Comparison of ENCODE assay signal across 27 cellular contexts in genomic region chr10:96691761-96692160, GRCh38. TPM values are rescaled to one million over a fixed set of nuclear protein-coding genes. Genes with fewer than 3 reads are reported as not detected.
"Had no signal": no experiment of that assay in that cellular context is flagged by ENCODE, and none has a peak within 500 bp of the region (broad histone marks: within the 10 kb centered on the region; RNA-seq: fewer than 3 reads in every experiment).

No MANE protein-coding gene starts in this region.

- H3K36me3 ChIP-seq: esophagus squamous epithelium, heart right ventricle, lower lobe of right lung, ovary, sigmoid colon, thoracic aorta had no signal

- H3K27me3 Mint-ChIP-seq: activated CD4-positive, alpha-beta memory T cell treated with anti-CD3 and anti-CD28 coated beads for 36 hours; activated naive CD4-positive, alpha-beta T cell treated with anti-CD3 and anti-CD28 coated beads, Interleukin-2, amount 10 ng/mL, durations not matched to agents 7 days and 5 days; activated naive CD8-positive, alpha-beta T cell treated with anti-CD3 and anti-CD28 coated beads, Interleukin-2, amount 10 ng/mL, durations not matched to agents 7 days and 5 days; central memory CD8-positive, alpha-beta T cell; progenitor cell of endocrine pancreas had no signal

- H3K4me3 ChIP-seq: esophagus squamous epithelium, heart right ventricle, lower lobe of right lung, ovary, sigmoid colon, smooth muscle cell, thoracic aorta had no signal

- H3K4me3 Mint-ChIP-seq: activated CD4-positive, alpha-beta memory T cell treated with anti-CD3 and anti-CD28 coated beads for 36 hours; activated naive CD4-positive, alpha-beta T cell treated with anti-CD3 and anti-CD28 coated beads, Interleukin-2, amount 10 ng/mL, durations not matched to agents 7 days and 5 days; activated naive CD8-positive, alpha-beta T cell treated with anti-CD3 and anti-CD28 coated beads, Interleukin-2, amount 10 ng/mL, durations not matched to agents 7 days and 5 days; activated T-helper 1 cell treated with anti-CD3 and anti-CD28 coated beads, Interleukin-12 subunit alpha, Interleukin-12 subunit beta, Interleukin-2, Interleukin-4 antibody, amounts not matched to agents 30 ng/mL and 10 ng/mL and 1 ng/mL, durations not matched to agents 14 hours and 24 hours and 36 hours; central memory CD8-positive, alpha-beta T cell had no signal

- H3K36me3 Mint-ChIP-seq: activated CD4-positive, alpha-beta memory T cell treated with anti-CD3 and anti-CD28 coated beads for 36 hours; activated naive CD4-positive, alpha-beta T cell treated with anti-CD3 and anti-CD28 coated beads, Interleukin-2, amount 10 ng/mL, durations not matched to agents 7 days and 5 days had no signal

- H3K27me3 ChIP-seq: esophagus squamous epithelium, ovary, sigmoid colon had no signal

- H3K27ac Mint-ChIP-seq: activated CD4-positive, alpha-beta memory T cell treated with anti-CD3 and anti-CD28 coated beads for 36 hours; activated naive CD4-positive, alpha-beta T cell treated with anti-CD3 and anti-CD28 coated beads, Interleukin-2, amount 10 ng/mL, durations not matched to agents 7 days and 5 days; activated naive CD8-positive, alpha-beta T cell treated with anti-CD3 and anti-CD28 coated beads, Interleukin-2, amount 10 ng/mL, durations not matched to agents 7 days and 5 days; activated T-helper 1 cell treated with anti-CD3 and anti-CD28 coated beads, Interleukin-12 subunit alpha, Interleukin-12 subunit beta, Interleukin-2, Interleukin-4 antibody, amounts not matched to agents 30 ng/mL and 10 ng/mL and 1 ng/mL, durations not matched to agents 14 hours and 24 hours and 36 hours; progenitor cell of endocrine pancreas had no signal

- H3K27ac ChIP-seq: epithelial cell of prostate, esophagus squamous epithelium, heart right ventricle, lower lobe of right lung, ovary, sigmoid colon, thoracic aorta had no signal

- H3K4me2 ChIP-seq: smooth muscle cell had no signal

- DNase-seq: activated CD4-positive, alpha-beta memory T cell treated with anti-CD3 and anti-CD28 coated beads for 36 hours; activated CD4-positive, alpha-beta T cell treated with anti-CD3 and anti-CD28 coated beads for 4 hours; activated CD8-positive, alpha-beta memory T cell treated with anti-CD3 and anti-CD28 coated beads, Interleukin-2, amount 50 U/mL, for 4 hours; activated effector memory CD4-positive, alpha-beta T cell treated with anti-CD3 and anti-CD28 coated beads, Interleukin-2, amount 50 U/mL, for 16 hours; activated naive CD4-positive, alpha-beta T cell treated with anti-CD3 and anti-CD28 coated beads, Interleukin-2, amount 10 ng/mL, durations not matched to agents 7 days and 5 days; activated naive CD8-positive, alpha-beta T cell treated with anti-CD3 and anti-CD28 coated beads, Interleukin-2, amount 10 ng/mL, durations not matched to agents 7 days and 5 days; activated T-cell treated with anti-CD3 and anti-CD28 coated beads, Interleukin-2, amount 50 U/mL, for 1 hour; dermis blood vessel endothelial cell; effector CD4-positive, alpha-beta T cell; esophagus squamous epithelium; foreskin melanocyte; heart right ventricle; lower lobe of right lung; mesenchymal stem cell; ovary; sigmoid colon; stimulated activated CD4-positive, alpha-beta T cell treated with anti-CD3 and anti-CD28 coated beads, Interleukin-1b, Interleukin-23, amount 100 ng/mL, for 48 hours; stimulated activated CD4-positive, alpha-beta T cell treated with anti-CD3 and anti-CD28 coated beads, Interleukin-4, amount 100 ng/mL, for 4 hours; stimulated activated CD8-positive, alpha-beta memory T cell treated with anti-CD3 and anti-CD28 coated beads, Interleukin-4, amount 100 ng/mL, for 48 hours; stimulated activated naive CD4-positive, alpha-beta T cell treated with Interleukin-2 at 50 U/mL for 16 hours had no signal

- H3K9me3 Mint-ChIP-seq: activated CD4-positive, alpha-beta memory T cell treated with anti-CD3 and anti-CD28 coated beads for 36 hours; activated naive CD4-positive, alpha-beta T cell treated with anti-CD3 and anti-CD28 coated beads, Interleukin-2, amount 10 ng/mL, durations not matched to agents 7 days and 5 days; activated T-helper 1 cell treated with anti-CD3 and anti-CD28 coated beads, Interleukin-12 subunit alpha, Interleukin-12 subunit beta, Interleukin-2, Interleukin-4 antibody, amounts not matched to agents 30 ng/mL and 10 ng/mL and 1 ng/mL, durations not matched to agents 14 hours and 24 hours and 36 hours; central memory CD8-positive, alpha-beta T cell had no signal

- H3K9me3 ChIP-seq: esophagus squamous epithelium, heart right ventricle, lower lobe of right lung, ovary, sigmoid colon, thoracic aorta had no signal

- ATAC-seq: heart right ventricle, left lobe of liver, lower lobe of right lung had no signal

- H3K4me1 ChIP-seq: esophagus squamous epithelium, lower lobe of right lung had no signal

RNA-seq across cellular contexts. Expression of gene PIK3AP1, which starts 28.6 kb away (rescaled TPM):
- total RNA-seq: dermis blood vessel endothelial cell had no signal
- polyA plus RNA-seq: smooth muscle cell had no signal
